10 cellular contexts compared by ENCODE assay signal in genomic region chr17:40130352-40131042, GRCh38. TPM values are rescaled to one million over a fixed set of nuclear protein-coding genes. Genes with fewer than 3 reads are reported as not detected.
DNase-seq lines count a peak whose midpoint lies in the region; ATAC-seq and TF ChIP-seq lines count a peak whose summit lies in the region.
"Had no signal": no experiment of that assay in that cellular context is flagged by ENCODE, and none has a peak within 500 bp of the region (broad histone marks: within the 10 kb centered on the region; RNA-seq: fewer than 3 reads in every experiment).

No MANE protein-coding gene starts in this region.

- in situ Hi-C loops in IMR-90 (cut with MboI; ENCODE audit: low sequenced_read_pairs), result no loop called here

- dilution Hi-C loops in IMR-90 (cut with HindIII; ENCODE audit: low sequenced_read_pairs, unreplicated experiment), result no loop called here

- no peaks in the 10 kb centered on the region for H3K27me3 ChIP-seq in IMR-90 (ENCODE audit: control insufficient read depth, insufficient read depth, low read length)
- H3K27me3 ChIP-seq in left lung, result no peaks in the 10 kb centered on the region
- H3K27me3 ChIP-seq in stomach, result no peaks in the 10 kb centered on the region
- H3K27me3 ChIP-seq in prostate gland (replicated peaks; ENCODE audit: insufficient read depth), result no peaks in the 10 kb centered on the region

- no peak overlapping the region for H3K4me3 Mint-ChIP-seq in activated T-helper 2 cell treated with anti-CD3 and anti-CD28 coated beads, Interferon-gamma antibody, Interleukin-2, Interleukin-4, amounts not matched to agents 10 μg/mL and 5 μg/mL and 100 μg/mL, durations not matched to agents 14 hours and 24 hours and 36 hours (ENCODE audit: low read depth)
- H3K4me3 Mint-ChIP-seq: activated T-cell treated with anti-CD3 and anti-CD28 coated beads, Interleukin-2, amount 50 U/mL, for 4 hours; central memory CD8-positive, alpha-beta T cell had no signal

- H3K36me3 ChIP-seq in IMR-90 (ENCODE audit: control insufficient read depth, insufficient read depth, low read length) (peaks cover 69% of the 10 kb centered on the region), left lung (peaks cover 4 to 94% of the 10 kb centered on the region in 2 donors), stomach (peaks cover 70 to 100% (median 100%) of the 10 kb centered on the region in 4 donors), prostate gland (peaks cover 12 to 15% of the 10 kb centered on the region in 2 donors)

- H3K9me3 Mint-ChIP-seq in activated T-helper 2 cell treated with anti-CD3 and anti-CD28 coated beads, Interferon-gamma antibody, Interleukin-2, Interleukin-4, amounts not matched to agents 10 μg/mL and 5 μg/mL and 100 μg/mL, durations not matched to agents 14 hours and 24 hours and 36 hours, result no peaks in the 10 kb centered on the region
- H3K9me3 Mint-ChIP-seq: activated T-cell treated with anti-CD3 and anti-CD28 coated beads, Interleukin-2, amount 50 U/mL, for 4 hours; central memory CD8-positive, alpha-beta T cell had no signal

- no peak overlapping the region for H3K4ac ChIP-seq in IMR-90 (ENCODE audit: low read depth, low read length)

- H3K27ac ChIP-seq in IMR-90 (ENCODE audit: insufficient read depth, low read length) (no peak overlapping the region), left lung (peak overlapping the region; percentile 65 to 94), stomach (peak overlapping the region in 4 of 5 donors; percentile 19 to 75 (median 44)), prostate gland (peak overlapping the region in 1 of 2 donors; percentile 35)

- CTCF ChIA-PET in IMR-90 (lab: Yijun Ruan, JAX), result no interaction called here

- TF ChIP-seq RAD21 in IMR-90 (IDR thresholded peaks at IDR 0.05; ENCODE audit: low read length), result no peak

- no peak overlapping the region for H3K14ac ChIP-seq in IMR-90 (replicated peaks; ENCODE audit: low read depth, low read length)

- H3K4me1 Mint-ChIP-seq in activated T-helper 2 cell treated with anti-CD3 and anti-CD28 coated beads, Interferon-gamma antibody, Interleukin-2, Interleukin-4, amounts not matched to agents 10 μg/mL and 5 μg/mL and 100 μg/mL, durations not matched to agents 14 hours and 24 hours and 36 hours (ENCODE audit: low read depth), result peaks cover 14% of the 10 kb centered on the region

- H3K9me1 ChIP-seq in IMR-90 (ENCODE audit: insufficient read depth, low read length), result peaks cover 8% of the 10 kb centered on the region; the same call in 1 of the 2 replicates

- peak overlapping the region in 1 of 2 experiments; percentile 54; a peak in 2 of 4 replicates for H4K8ac ChIP-seq in IMR-90 (ENCODE audit: low read depth in 2 of 2, low read length in 2 of 2)

- H3K18ac ChIP-seq in IMR-90 (ENCODE audit: low read depth, low read length), result no peak overlapping the region

- H3K4me3 ChIP-seq in IMR-90 (ENCODE audit: insufficient read depth, low read depth, low read length), result no peak overlapping the region
- H3K4me3 ChIP-seq in left lung, result no peak overlapping the region
- no peak overlapping the region for H3K4me3 ChIP-seq in stomach
- H3K4me3 ChIP-seq in prostate gland, result no peak overlapping the region

- TF ChIP-seq EP300 in stomach (IDR thresholded peaks at IDR 0.05), result no peak

- peaks cover 27% of the 10 kb centered on the region; the same call in 1 of the 2 replicates for H4K20me1 ChIP-seq in IMR-90 (ENCODE audit: insufficient read depth, low read length)

- H2AFZ ChIP-seq in IMR-90 (replicated peaks; ENCODE audit: low read length, poor library complexity), result no peak overlapping the region

- no peak overlapping the region for H2BK120ac ChIP-seq in IMR-90 (ENCODE audit: low read depth, low read length)

- H2AK9ac ChIP-seq in IMR-90 (replicated peaks; ENCODE audit: low read depth, low read length, poor library complexity), result no peak overlapping the region

- intact Hi-C loops in IMR-90 (cut with micrococcal nuclease) (no loop called here), left lung (cut with DNase I) (no loop called here), stomach (cut with DNase I; ENCODE audit: low total_unique reads) (loop anchor here (5.0 kb wide), 1 partner anchor 37 kb away; no protein-coding TSS in a partner anchor), prostate gland (cut with DNase I) (no loop called here)
- intact Hi-C loops in activated T-helper 2 cell treated with anti-CD3 and anti-CD28 coated beads, Interferon-gamma antibody, Interleukin-2, Interleukin-4, amounts not matched to agents 10 μg/mL and 5 μg/mL and 100 μg/mL, durations not matched to agents 14 hours and 24 hours and 36 hours (cut with micrococcal nuclease), result no loop called here

- peaks cover 33 to 71% of the 10 kb centered on the region in 2 experiments for H3K79me1 ChIP-seq in IMR-90 (ENCODE audit: low read depth in 1 of 2, low read length in 2 of 2)

- no peak overlapping the region for H3K4me2 ChIP-seq in IMR-90 (ENCODE audit: low read depth, low read length)

- no peak overlapping the region for H2BK15ac ChIP-seq in IMR-90 (ENCODE audit: low read depth, low read length)

- TF ChIP-seq CTCF in IMR-90 (conservative IDR thresholded peaks at IDR 0.05; ENCODE audit: low read depth, low read length), result no peak
- no peak for TF ChIP-seq CTCF in left lung (IDR thresholded peaks at IDR 0.05)
- TF ChIP-seq CTCF in stomach (IDR thresholded peaks at IDR 0.05), result no peak
- TF ChIP-seq CTCF in prostate gland (IDR thresholded peaks at IDR 0.05), result no peak

- H2AK5ac ChIP-seq in IMR-90 (ENCODE audit: low read depth, low read length), result no peak overlapping the region

- ATAC-seq in IMR-90 (ENCODE audit: low read depth), result no peak
- peak; percentile 93 for ATAC-seq in left lung
- ATAC-seq in HG02938 (IDR thresholded peaks at IDR 0.05; ENCODE audit: unreplicated experiment), result no peak
- ATAC-seq in GM21737 (IDR thresholded peaks at IDR 0.05; ENCODE audit: unreplicated experiment), result no peak
- ATAC-seq: activated T-cell treated with anti-CD3 and anti-CD28 coated beads, Interleukin-2, amount 50 U/mL, for 4 hours; left colon had no signal

- DNase-seq in IMR-90, result no peak
- no peak for DNase-seq in activated T-helper 2 cell treated with anti-CD3 and anti-CD28 coated beads, Interferon-gamma antibody, Interleukin-2, Interleukin-4, amounts not matched to agents 10 μg/mL and 5 μg/mL and 100 μg/mL, durations not matched to agents 14 hours and 24 hours and 36 hours (ENCODE audit: low spot score)
- peak in 1 of 2 donors; percentile 60 for DNase-seq in left lung
- peak; percentile 47 for DNase-seq in stomach
- no peak for DNase-seq in prostate gland (ENCODE audit: low spot score)
- DNase-seq: activated T-cell treated with anti-CD3 and anti-CD28 coated beads, Interleukin-2, amount 50 U/mL, for 4 hours; left colon had no signal

- H3K56ac ChIP-seq in IMR-90 (ENCODE audit: extremely low read depth, insufficient read depth, low read length), result no peak overlapping the region

- peaks cover 82% of the 10 kb centered on the region for H3K36me3 Mint-ChIP-seq in activated T-helper 2 cell treated with anti-CD3 and anti-CD28 coated beads, Interferon-gamma antibody, Interleukin-2, Interleukin-4, amounts not matched to agents 10 μg/mL and 5 μg/mL and 100 μg/mL, durations not matched to agents 14 hours and 24 hours and 36 hours (ENCODE audit: low read depth)

- H3K23ac ChIP-seq in IMR-90 (ENCODE audit: low read depth, low read length), result peak overlapping the region; percentile 23; the same call in 1 of the 2 replicates

- H2BK5ac ChIP-seq in IMR-90 (ENCODE audit: low read depth, low read length, poor library complexity, severe bottlenecking), result no peak overlapping the region

- no TSS peak for BruUV-seq in IMR-90 (replicated peaks; lab: Mats Ljungman, UMichigan)

- no peak overlapping the region for H4K91ac ChIP-seq in IMR-90 (ENCODE audit: insufficient read depth, low read depth, low read length)

- no peaks in the 10 kb centered on the region for H3K9me3 ChIP-seq in IMR-90 (ENCODE audit: control insufficient read depth, insufficient read depth, low read length)
- no peaks in the 10 kb centered on the region for H3K9me3 ChIP-seq in left lung
- H3K9me3 ChIP-seq in stomach, result no peaks in the 10 kb centered on the region
- no peaks in the 10 kb centered on the region for H3K9me3 ChIP-seq in prostate gland

- peak overlapping the region; percentile 50; the same call in 1 of the 2 replicates for H4K5ac ChIP-seq in IMR-90 (ENCODE audit: low read depth, low read length)

- POLR2A ChIA-PET in IMR-90 (lab: Charles Lee; ENCODE audit: unreplicated experiment), result no interaction called here

- 100% methylated on average over 1 of the region's 7 CpGs; no CpG with 5 or more reads in 1 of the 2 experiments for WGBS in IMR-90 (ENCODE audit: extremely low coverage in 2 of 2, insufficient read length in 1 of 2), 2 experiments
- 76 to 88% (median 83%) methylated on average over 7 of the region's 7 CpGs for WGBS in stomach, 5 donors
- 78% methylated on average over 7 of the region's 7 CpGs for WGBS in prostate gland

- no peak overlapping the region for H2BK20ac ChIP-seq in IMR-90 (ENCODE audit: low read depth, low read length)

- no peak for TF ChIP-seq POLR2A in IMR-90 (IDR thresholded peaks at IDR 0.05; ENCODE audit: low read depth, low read length)
- no peak for TF ChIP-seq POLR2A in stomach (IDR thresholded peaks at IDR 0.05)
- no peak for TF ChIP-seq POLR2A in prostate gland (IDR thresholded peaks at IDR 0.05)

- H3K27me3 Mint-ChIP-seq in activated T-helper 2 cell treated with anti-CD3 and anti-CD28 coated beads, Interferon-gamma antibody, Interleukin-2, Interleukin-4, amounts not matched to agents 10 μg/mL and 5 μg/mL and 100 μg/mL, durations not matched to agents 14 hours and 24 hours and 36 hours (ENCODE audit: low read depth), result no peaks in the 10 kb centered on the region
- H3K27me3 Mint-ChIP-seq: central memory CD8-positive, alpha-beta T cell had no signal

- H3K4me1 ChIP-seq in IMR-90 (ENCODE audit: control insufficient read depth, insufficient read depth, low read length) (no peaks in the 10 kb centered on the region), left lung (peaks cover 0 to 50% of the 10 kb centered on the region in 2 donors), stomach (peaks cover 2 to 79% (median 18%) of the 10 kb centered on the region in 4 donors), prostate gland (replicated peaks) (no peaks in the 10 kb centered on the region)

- no peak overlapping the region for H3K9ac ChIP-seq in IMR-90 (ENCODE audit: low read depth, low read length)

- H3K27ac Mint-ChIP-seq in activated T-helper 2 cell treated with anti-CD3 and anti-CD28 coated beads, Interferon-gamma antibody, Interleukin-2, Interleukin-4, amounts not matched to agents 10 μg/mL and 5 μg/mL and 100 μg/mL, durations not matched to agents 14 hours and 24 hours and 36 hours, result peak overlapping the region; percentile 18

RNA-seq across cellular contexts. Expression of gene MSL1, which starts 8.7 kb away (rescaled TPM):
- total RNA-seq in IMR-90 (2012; rRNA removed) (28.3 and 29.7 TPM in 2 replicates), left lung (100 to 1,000 TPM in 1 of 2 donors, 10 to 100 TPM in 1; 84.1 to 112 TPM), stomach (100 to 1,000 TPM in 2 of 5 donors, 10 to 100 TPM in 3; 47.1 to 322 (median 90.1) TPM), prostate gland (100 to 1,000 TPM in 1 of 2 donors, 10 to 100 TPM in 1; 77.0 to 112 TPM)
- polyA plus RNA-seq in IMR-90 (2012; rRNA removed) (38.4 and 48.4 TPM in 2 replicates), stomach (10 to 100 TPM; 29.3 to 63.8 (median 32.7) TPM)
- polyA plus RNA-seq in IMR-90 (2012; cell fraction: cytosol; rRNA removed), result 12.2 and 14.7 TPM in 2 replicates
- 45.5 and 129 TPM in 2 replicates for polyA plus RNA-seq in IMR-90 (2012; cell fraction: nucleus; rRNA removed; ENCODE audit: low replicate concordance)
- 87.6 and 95.8 TPM in 2 replicates for total RNA-seq in activated T-helper 2 cell treated with anti-CD3 and anti-CD28 coated beads, Interferon-gamma antibody, Interleukin-2, Interleukin-4, amounts not matched to agents 10 μg/mL and 5 μg/mL and 100 μg/mL, durations not matched to agents 14 hours and 24 hours and 36 hours

RNA-seq across cellular contexts. Expression of gene CASC3, which starts 9.8 kb away (rescaled TPM):
- total RNA-seq in IMR-90 (2012; rRNA removed) (24.4 and 25.1 TPM in 2 replicates), left lung (10 to 100 TPM; 63.4 to 98.8 TPM), stomach (100 to 1,000 TPM in 2 of 5 donors, 10 to 100 TPM in 3; 41.9 to 198 (median 85.5) TPM), prostate gland (10 to 100 TPM; 59.8 to 94.3 TPM)
- polyA plus RNA-seq in IMR-90 (2012; rRNA removed) (36.2 and 38.9 TPM in 2 replicates), stomach (10 to 100 TPM; 27.6 to 42.2 (median 37.0) TPM)
- polyA plus RNA-seq in IMR-90 (2012; cell fraction: cytosol; rRNA removed), result 15.9 and 19.2 TPM in 2 replicates
- polyA plus RNA-seq in IMR-90 (2012; cell fraction: nucleus; rRNA removed; ENCODE audit: low replicate concordance), result 83.7 and 153 TPM in 2 replicates
- 118 and 120 TPM in 2 replicates for total RNA-seq in activated T-helper 2 cell treated with anti-CD3 and anti-CD28 coated beads, Interferon-gamma antibody, Interleukin-2, Interleukin-4, amounts not matched to agents 10 μg/mL and 5 μg/mL and 100 μg/mL, durations not matched to agents 14 hours and 24 hours and 36 hours

RNA-seq across cellular contexts. Expression of gene NR1D1, which starts 30.1 kb away (rescaled TPM):
- total RNA-seq in IMR-90 (2012; rRNA removed), result 0.28 and 0.36 TPM in 2 replicates
- 4.4 and 7.2 TPM in 2 replicates for polyA plus RNA-seq in IMR-90 (2012; rRNA removed)
- 4.1 and 8.6 TPM in 2 replicates for polyA plus RNA-seq in IMR-90 (2012; cell fraction: cytosol; rRNA removed)
- polyA plus RNA-seq in IMR-90 (2012; cell fraction: nucleus; rRNA removed; ENCODE audit: low replicate concordance), result 11.1 and 25.2 TPM in 2 replicates
- 6.6 and 6.8 TPM in 2 replicates for total RNA-seq in activated T-helper 2 cell treated with anti-CD3 and anti-CD28 coated beads, Interferon-gamma antibody, Interleukin-2, Interleukin-4, amounts not matched to agents 10 μg/mL and 5 μg/mL and 100 μg/mL, durations not matched to agents 14 hours and 24 hours and 36 hours
- total RNA-seq in left lung, result 10 to 100 TPM in 1 of 2 donors, 1 to 10 TPM in 1; 6.5 to 11.4 TPM
- 10 to 100 TPM in 2 of 5 donors, 1 to 10 TPM in 3; 2.8 to 14.9 (median 9.0) TPM for total RNA-seq in stomach
- 10 to 100 TPM in 1 of 3 donors, 1 to 10 TPM in 2; 5.5 to 20.5 (median 9.6) TPM for polyA plus RNA-seq in stomach
- total RNA-seq in prostate gland, result 10 to 100 TPM; 10.7 to 35.2 TPM

RNA-seq across cellular contexts. Expression of gene RAPGEFL1, which starts 46.8 kb away (rescaled TPM):
- total RNA-seq in IMR-90 (2012; rRNA removed), result 0.28 and 0.54 TPM in 2 replicates
- 5.6 and 6.3 TPM in 2 replicates for polyA plus RNA-seq in IMR-90 (2012; rRNA removed)
- polyA plus RNA-seq in IMR-90 (2012; cell fraction: cytosol; rRNA removed), result 2.3 and 2.8 TPM in 2 replicates
- polyA plus RNA-seq in IMR-90 (2012; cell fraction: nucleus; rRNA removed; ENCODE audit: low replicate concordance), result 39.7 and 48.9 TPM in 2 replicates
- total RNA-seq in activated T-helper 2 cell treated with anti-CD3 and anti-CD28 coated beads, Interferon-gamma antibody, Interleukin-2, Interleukin-4, amounts not matched to agents 10 μg/mL and 5 μg/mL and 100 μg/mL, durations not matched to agents 14 hours and 24 hours and 36 hours, result 11.6 and 12.3 TPM in 2 replicates
- total RNA-seq in left lung, result 10 to 100 TPM in 1 of 2 donors, 1 to 10 TPM in 1; 7.4 to 13.1 TPM
- 100 to 1,000 TPM in 1 of 5 donors, 10 to 100 TPM in 3, 1 to 10 TPM in 1; 8.5 to 294 (median 29.0) TPM for total RNA-seq in stomach
- polyA plus RNA-seq in stomach, result 10 to 100 TPM in 2 of 3 donors, 1 to 10 TPM in 1; 5.2 to 76.8 (median 15.4) TPM
- total RNA-seq in prostate gland, result 10 to 100 TPM; 14.2 to 25.1 TPM
